ENCODE assay signal across 2 cellular contexts in genomic region chr6:153146413-153146812, GRCh38.
TF ChIP-seq lines count a peak whose summit lies in the region.

No MANE protein-coding gene starts in this region.

TF ChIP-seq in HepG2, 621 proteins besides CTCF, POLR2A, EP300 and RAD21:
- no peak for TF ChIP-seq DR1 (CRISPR knock-in tag; IDR thresholded peaks at IDR 0.05)
- no peak for TF ChIP-seq ZNF672 (CRISPR knock-in tag; IDR thresholded peaks at IDR 0.05)
- no peak for TF ChIP-seq THAP9 (CRISPR knock-in tag; IDR thresholded peaks at IDR 0.05; ENCODE audit: borderline replicate concordance)
- peak; percentile 65 to 82 for TF ChIP-seq MAFK (conservative IDR thresholded peaks at IDR 0.05 in 1 of 2, IDR thresholded peaks at IDR 0.05 in 1 of 2; ENCODE audit: low read length in 2 of 2)
- no peak for TF ChIP-seq KLF12 (CRISPR knock-in tag; IDR thresholded peaks at IDR 0.05; ENCODE audit: borderline replicate concordance)
- no peak for TF ChIP-seq ZKSCAN8 (CRISPR knock-in tag; IDR thresholded peaks at IDR 0.05; ENCODE audit: borderline replicate concordance)
- TF ChIP-seq ZNF580 (CRISPR knock-in tag; IDR thresholded peaks at IDR 0.05; ENCODE audit: borderline replicate concordance, low read depth), result no peak
- TF ChIP-seq MAFF (IDR thresholded peaks at IDR 0.05; ENCODE audit: low read depth, low read length), result peak; percentile 74
- TF ChIP-seq ZNF782 (CRISPR knock-in tag; IDR thresholded peaks at IDR 0.05; ENCODE audit: borderline replicate concordance), result no peak
- no peak for TF ChIP-seq HNRNPL (IDR thresholded peaks at IDR 0.05; ENCODE audit: low read depth, low read length)
- no peak for TF ChIP-seq TBP (CRISPR knock-in tag; IDR thresholded peaks at IDR 0.05)

TF ChIP-seq in K562, 482 proteins besides CTCF, POLR2A, EP300 and RAD21:
- TF ChIP-seq ZNF316 (IDR thresholded peaks at IDR 0.05), result 0 out of 2 replicates have a peak, but pooled peaks have one; percentile 1
- TF ChIP-seq NCOA6 (IDR thresholded peaks at IDR 0.05), result no peak
